10 cellular contexts compared by ENCODE assay signal in genomic region chr2:68768461-68768860, GRCh38. TPM values are rescaled to one million over a fixed set of nuclear protein-coding genes. Genes with fewer than 3 reads are reported as not detected.
DNase-seq lines count a peak whose midpoint lies in the region; ATAC-seq and TF ChIP-seq lines count a peak whose summit lies in the region.
"Had no signal": no experiment of that assay in that cellular context is flagged by ENCODE, and none has a peak within 500 bp of the region (broad histone marks: within the 10 kb centered on the region; RNA-seq: fewer than 3 reads in every experiment).

No MANE protein-coding gene starts in this region.

- peak overlapping the region; percentile 71 for H3K4me3 Mint-ChIP-seq in activated naive CD4-positive, alpha-beta T cell treated with anti-CD3 and anti-CD28 coated beads, Interleukin-2, amount 10 ng/mL, durations not matched to agents 7 days and 5 days

- H3K27ac ChIP-seq in Peyer's patch (peak overlapping the region; percentile 75 to 94 (median 88)), colonic mucosa (peak overlapping the region; percentile 65), transverse colon (peak overlapping the region; percentile 60 to 79 (median 66)), sigmoid colon (no peak overlapping the region)

- CTCF ChIA-PET in activated naive CD4-positive, alpha-beta T cell treated with anti-CD3 and anti-CD28 coated beads, Interleukin-2, amount 10 ng/mL, durations not matched to agents 7 days and 5 days (lab: Charles Lee), result interaction anchor here (1.4 to 2.3 kb wide), 5 partner anchors 16 to 85 kb away, joined by 3 to 17 read pairs (median 3); partner anchors contain the start of gene ARHGAP25

- no peak overlapping the region for H3K4me3 ChIP-seq in Peyer's patch
- H3K4me3 ChIP-seq in colonic mucosa, result no peak overlapping the region
- H3K4me3 ChIP-seq in transverse colon, result no peak overlapping the region
- no peak overlapping the region for H3K4me3 ChIP-seq in sigmoid colon

- H3K27ac Mint-ChIP-seq in activated naive CD4-positive, alpha-beta T cell treated with anti-CD3 and anti-CD28 coated beads, Interleukin-2, amount 10 ng/mL, durations not matched to agents 7 days and 5 days, result peak overlapping the region; percentile 99

- H3K36me3 Mint-ChIP-seq in activated naive CD4-positive, alpha-beta T cell treated with anti-CD3 and anti-CD28 coated beads, Interleukin-2, amount 10 ng/mL, durations not matched to agents 7 days and 5 days, result peaks cover 50% of the 10 kb centered on the region

- TF ChIP-seq EP300 in transverse colon (IDR thresholded peaks at IDR 0.05; ENCODE audit: low read depth) (no peak), sigmoid colon (IDR thresholded peaks at IDR 0.05) (no peak)

- H3K9me3 ChIP-seq in Peyer's patch (no peaks in the 10 kb centered on the region), colonic mucosa (no peaks in the 10 kb centered on the region), transverse colon (no peaks in the 10 kb centered on the region), sigmoid colon (no peaks in the 10 kb centered on the region)

- WGBS in transverse colon (ENCODE audit: low coverage in 1 of 2), 2 donors, result 56 to 63% methylated on average over 3 of the region's 3 CpGs
- whole genome bisulfite sequencing in sigmoid colon, 2 donors, result 52 to 80% methylated on average over 3 of the region's 3 CpGs

- H3K4me1 Mint-ChIP-seq in activated naive CD4-positive, alpha-beta T cell treated with anti-CD3 and anti-CD28 coated beads, Interleukin-2, amount 10 ng/mL, durations not matched to agents 7 days and 5 days, result peaks cover 98% of the 10 kb centered on the region

- H3K4me1 ChIP-seq in Peyer's patch (peaks cover 0 to 72% (median 20%) of the 10 kb centered on the region in 4 donors), colonic mucosa (peaks cover 6% of the 10 kb centered on the region), transverse colon (peaks cover 2 to 76% (median 20%) of the 10 kb centered on the region in 4 donors), sigmoid colon (peaks cover 0 to 58% (median 37%) of the 10 kb centered on the region in 4 donors)

- no peaks in the 10 kb centered on the region for H3K36me3 ChIP-seq in Peyer's patch
- no peaks in the 10 kb centered on the region for H3K36me3 ChIP-seq in colonic mucosa
- no peaks in the 10 kb centered on the region for H3K36me3 ChIP-seq in transverse colon
- H3K36me3 ChIP-seq in sigmoid colon, result no peaks in the 10 kb centered on the region

- intact Hi-C loops in colonic mucosa (cut with DNase I), result no loop called here
- intact Hi-C loops in transverse colon (cut with DNase I; ENCODE audit: low total_unique reads), result no loop called here
- intact Hi-C loops in sigmoid colon (cut with DNase I), result no loop called here

- H3K27me3 ChIP-seq in Peyer's patch, result no peaks in the 10 kb centered on the region
- H3K27me3 ChIP-seq in colonic mucosa, result no peaks in the 10 kb centered on the region
- no peaks in the 10 kb centered on the region for H3K27me3 ChIP-seq in transverse colon
- no peaks in the 10 kb centered on the region for H3K27me3 ChIP-seq in sigmoid colon

- ATAC-seq in HG03439 (IDR thresholded peaks at IDR 0.05; ENCODE audit: unreplicated experiment), result no peak

- TF ChIP-seq POLR2A in Peyer's patch (IDR thresholded peaks at IDR 0.05) (no peak), transverse colon (IDR thresholded peaks at IDR 0.05) (no peak), sigmoid colon (IDR thresholded peaks at IDR 0.05) (no peak)

- H3K9ac ChIP-seq in colonic mucosa (ENCODE audit: low read depth in 2 of 2, low read length in 2 of 2), result peak overlapping the region in 1 of 2 donors; percentile 14

- in situ Hi-C loops in transverse colon (cut with MboI; ENCODE audit: low pct_ligation_motif_present in 1 of 4, low pct_unique_long_range_greater_than_20kb in 1 of 4, low sequenced_read_pairs in 3 of 4), result no loop called here

- no peaks in the 10 kb centered on the region for H3K9me3 Mint-ChIP-seq in activated naive CD4-positive, alpha-beta T cell treated with anti-CD3 and anti-CD28 coated beads, Interleukin-2, amount 10 ng/mL, durations not matched to agents 7 days and 5 days

- TF ChIP-seq CTCF in Peyer's patch (IDR thresholded peaks at IDR 0.05), result no peak
- no peak for TF ChIP-seq CTCF in colonic mucosa (IDR thresholded peaks at IDR 0.05)
- no peak for TF ChIP-seq CTCF in transverse colon (IDR thresholded peaks at IDR 0.05)
- no peak for TF ChIP-seq CTCF in sigmoid colon (IDR thresholded peaks at IDR 0.05)

- no peak for DNase-seq in activated naive CD4-positive, alpha-beta T cell treated with anti-CD3 and anti-CD28 coated beads, Interleukin-2, amount 10 ng/mL, durations not matched to agents 7 days and 5 days
- no peak for DNase-seq in activated naive CD4-positive, alpha-beta T cell (lab: John Stamatoyannopoulos, UW)
- no peak for DNase-seq in Peyer's patch
- no peak for DNase-seq in colonic mucosa
- no peak for DNase-seq in transverse colon
- DNase-seq in NCI-H2227 treated with DMSO at 0.1 percent for 48 hours (lab: John Stamatoyannopoulos, UW), result no peak
- DNase-seq in sigmoid colon, result no peak
- DNase-seq: glutamatergic neuron; NK-92 treated with Interleukin-12 subunit alpha and Interleukin-12 subunit beta, amount 100 ng/mL, for 24 hours had no signal

- H3K27me3 Mint-ChIP-seq in activated naive CD4-positive, alpha-beta T cell treated with anti-CD3 and anti-CD28 coated beads, Interleukin-2, amount 10 ng/mL, durations not matched to agents 7 days and 5 days, result no peaks in the 10 kb centered on the region

RNA-seq across cellular contexts. Expression of gene ARHGAP25, which starts 33.9 kb away (rescaled TPM):
- total RNA-seq in Peyer's patch (10 to 100 TPM in 2 of 4 donors, 1 to 10 TPM in 2; 4.9 to 82.5 (median 8.7) TPM), colonic mucosa (1 to 10 TPM; 3.6 to 3.7 TPM), transverse colon (10 to 100 TPM in 2 of 4 donors, 1 to 10 TPM in 2; 2.2 to 11.6 (median 7.2) TPM), sigmoid colon (1 to 10 TPM; 2.6 to 6.4 (median 5.7) TPM)
- 10 to 100 TPM in 1 of 3 donors, 1 to 10 TPM in 2; 2.8 to 18.1 (median 7.2) TPM for polyA plus RNA-seq in sigmoid colon

Comparison
In these comparisons a context has a peak if more than half of its experiments do, and no peak if none do; other contexts are left out.
1. H3K27ac ChIP-seq: peak in Peyer's patch (4 of 4), colonic mucosa (single experiment) and transverse colon (4 of 4); none in sigmoid colon (0 of 4).